Comparison of ENCODE assay signal across 1 cellular context in genomic region chr6:8392569-8392968, GRCh38.
TF ChIP-seq lines count a peak whose summit lies in the region.

No MANE protein-coding gene starts in this region.

TF ChIP-seq in HepG2, 621 proteins besides CTCF, POLR2A, EP300 and RAD21 (continued from another document):
- TF ChIP-seq AHDC1 (CRISPR knock-in tag; IDR thresholded peaks at IDR 0.05; ENCODE audit: borderline replicate concordance) (no peak), NCOA5 (CRISPR knock-in tag; IDR thresholded peaks at IDR 0.05) (no peak), NCOA1 (CRISPR knock-in tag; IDR thresholded peaks at IDR 0.05) (no peak), ZNF414 (CRISPR knock-in tag; IDR thresholded peaks at IDR 0.05) (no peak), HMG20A (CRISPR knock-in tag; IDR thresholded peaks at IDR 0.05; ENCODE audit: borderline replicate concordance) (no peak), ZNF678 (CRISPR knock-in tag; IDR thresholded peaks at IDR 0.05) (no peak)
